11 cellular contexts compared by ENCODE assay signal in the genomic region with DNA sequence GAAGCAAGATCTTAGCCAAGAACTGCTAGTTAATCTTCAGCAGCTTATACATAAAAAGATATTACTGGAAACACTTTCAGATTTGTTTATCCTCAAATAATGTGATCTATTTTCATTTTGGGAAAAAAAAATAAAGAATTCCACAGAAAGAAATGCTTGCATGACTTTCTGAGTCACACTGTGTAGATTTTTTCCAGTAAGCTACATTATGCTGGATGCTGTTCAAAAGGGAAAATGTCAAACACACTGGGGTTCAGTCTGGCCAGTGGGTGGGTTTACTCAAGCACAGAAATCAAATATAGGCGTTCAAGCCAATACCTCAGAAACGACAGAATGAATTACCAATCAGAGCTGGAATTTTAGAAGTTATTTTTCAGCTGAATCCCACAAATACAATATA.
DNase-seq lines count a peak whose midpoint lies in the region; ATAC-seq and TF ChIP-seq lines count a peak whose summit lies in the region.
"Had no signal": no experiment of that assay in that cellular context is flagged by ENCODE, and none has a peak within 500 bp of the region (broad histone marks: within the 10 kb centered on the region; RNA-seq: fewer than 3 reads in every experiment).

No MANE protein-coding gene starts in this region.

- ATAC-seq in Panc1 (no peak), body of pancreas (no peak), esophagus mucosa (no peak)
- ATAC-seq: naive thymus-derived CD4-positive, alpha-beta T cell had no signal

- H3K4me3 ChIP-seq in AG09309 (ENCODE audit: control insufficient read depth, low read depth, low read length) (no peak overlapping the region), Panc1 (ENCODE audit: low read depth in 2 of 2, low read length in 2 of 2) (no peak overlapping the region), body of pancreas (no peak overlapping the region)

- H3K27ac ChIP-seq in Panc1 (ENCODE audit: low read length) (peak overlapping the region; percentile 84), body of pancreas (peak overlapping the region in 1 of 4 donors; percentile 25)

- intact Hi-C loops in Panc1 (cut with micrococcal nuclease; ENCODE audit: unreplicated experiment) (no loop called here), body of pancreas (cut with DNase I) (no loop called here)

- 12 to 19% methylated on average over 2 of the region's 2 CpGs for WGBS in body of pancreas, 2 donors

- POLR2A ChIA-PET in Panc1 (lab: Charles Lee), result interaction anchor here (0.5 to 0.8 kb wide), 3 partner anchors 85 to 300 kb away, joined by 3 to 11 read pairs (median 7); no protein-coding TSS in a partner anchor

- H3K9me3 ChIP-seq in Panc1 (ENCODE audit: control insufficient read depth, insufficient read depth, low read depth, low read length) (peaks cover 24% of the 10 kb centered on the region; the same call in 1 of the 2 replicates), body of pancreas (no peaks in the 10 kb centered on the region)

- in situ Hi-C loops in Panc1 (cut with HindIII; ENCODE audit: low pct_unique_long_range_greater_than_20kb, low sequenced_read_pairs), result no loop called here

- CTCF ChIA-PET in Panc1 (lab: Charles Lee), result interaction anchor here (0.6 kb wide), 1 partner anchor 177 kb away, joined by 3 read pairs; no protein-coding TSS in a partner anchor

- no peaks in the 10 kb centered on the region for H3K4me1 ChIP-seq in Panc1 (ENCODE audit: control insufficient read depth, insufficient read depth, low read length)
- peaks cover 16% of the 10 kb centered on the region for H3K4me1 ChIP-seq in body of pancreas

- H3K27me3 ChIP-seq in Panc1 (ENCODE audit: control insufficient read depth, insufficient read depth, low read length) (no peaks in the 10 kb centered on the region), body of pancreas (no peaks in the 10 kb centered on the region)

- DNase-seq in AG09309 (ENCODE audit: low read depth) (peak; percentile 14), Panc1 (ENCODE audit: low read depth, low spot score) (no peak), fibroblast of gingiva (ENCODE audit: low read depth) (peak; percentile 92), myocyte (ENCODE audit: low read depth) (peak; percentile 18), NCI-H226 (no peak), body of pancreas (no peak), NCI-H2196 treated with DMSO at 0.1 percent for 48 hours (lab: John Stamatoyannopoulos, UW; ENCODE audit: unreplicated experiment) (no peak)
- DNase-seq: activated CD8-positive, alpha-beta memory T cell treated with anti-CD3 and anti-CD28 coated beads, Interleukin-2, amount 50 U/mL, for 4 hours; C1 segment of cervical spinal cord; naive thymus-derived CD4-positive, alpha-beta T cell had no signal

- no peak for TF ChIP-seq POLR2A in body of pancreas (IDR thresholded peaks at IDR 0.05)

- no peaks in the 10 kb centered on the region for H3K36me3 ChIP-seq in Panc1 (ENCODE audit: control insufficient read depth, insufficient read depth, low read length)
- H3K36me3 ChIP-seq in body of pancreas (replicated peaks in 1 of 2; ENCODE audit: insufficient read depth in 1 of 2, low read depth in 2 of 2), result no peaks in the 10 kb centered on the region

- no TSS peak for BruUV-seq in Panc1 (replicated peaks; lab: Mats Ljungman, UMichigan)

- TF ChIP-seq CTCF in AG09309 (IDR thresholded peaks at IDR 0.05; ENCODE audit: control insufficient read depth, insufficient read depth, low read depth, low read length, missing control alignments) (no peak), Panc1 (IDR thresholded peaks at IDR 0.05) (no peak), body of pancreas (IDR thresholded peaks at IDR 0.05) (no peak)

Comparison
In these comparisons a context has a peak if more than half of its experiments do, and no peak if none do; other contexts are left out.
1. DNase-seq: peak in AG09309 (single experiment), fibroblast of gingiva (single experiment) and myocyte (single experiment); none in Panc1 (single experiment), NCI-H226 (single experiment), body of pancreas (0 of 4) and NCI-H2196 treated with DMSO at 0.1 percent for 48 hours (single experiment).